Comparison of ENCODE assay signal across 26 cellular contexts in the genomic region with DNA sequence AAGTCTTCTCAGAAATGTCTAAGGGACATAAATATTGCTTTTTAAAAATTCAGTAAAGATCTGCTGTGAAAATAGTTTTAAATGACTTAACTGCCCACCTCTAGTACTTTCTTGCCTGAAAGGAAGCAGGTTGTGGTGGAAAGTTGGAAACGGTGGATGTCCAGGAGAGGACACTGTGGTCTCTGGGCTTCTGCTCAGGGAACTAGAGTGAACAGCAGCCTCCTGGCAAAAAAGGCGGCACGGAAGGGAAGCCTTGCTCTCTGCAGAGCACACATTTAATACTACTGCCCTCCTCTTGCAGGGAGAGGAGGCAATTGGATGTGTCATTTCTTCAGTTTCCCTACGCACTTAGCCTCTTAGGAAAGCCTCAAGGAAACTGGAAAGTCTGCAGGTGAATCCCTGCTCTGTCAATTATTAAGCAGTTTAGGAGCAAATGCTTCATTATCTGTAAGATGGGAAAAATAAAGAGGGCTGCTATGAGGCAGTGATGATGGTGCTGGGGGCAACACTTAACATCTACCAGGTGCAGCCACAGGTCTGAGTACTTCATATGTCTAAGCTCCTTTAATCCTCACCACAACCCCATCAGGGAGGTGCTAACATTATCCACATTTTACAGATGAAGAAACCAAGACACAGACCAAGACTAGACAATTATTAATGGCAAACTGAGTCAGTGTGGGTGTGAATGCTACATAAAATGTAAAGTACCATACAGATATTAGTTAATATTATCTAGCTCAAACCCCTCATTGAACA.
DNase-seq lines count a peak whose midpoint lies in the region; ATAC-seq and TF ChIP-seq lines count a peak whose summit lies in the region.
"Had no signal": no experiment of that assay in that cellular context is flagged by ENCODE, and none has a peak within 500 bp of the region (broad histone marks: within the 10 kb centered on the region; RNA-seq: fewer than 3 reads in every experiment).

No MANE protein-coding gene starts in this region.

- H3K9ac ChIP-seq in Karpas-422 (ENCODE audit: low read length), result no peak overlapping the region

- peaks cover 3% of the 10 kb centered on the region for H3K36me3 Mint-ChIP-seq in nephron (ENCODE audit: low read depth)
- H3K36me3 Mint-ChIP-seq in stimulated activated effector memory CD8-positive, alpha-beta T cell treated with anti-CD3 and anti-CD28 coated beads, Interleukin-12 subunit alpha, Interleukin-12 subunit beta, amount 100 ng/mL, for 72 hours, result no peaks in the 10 kb centered on the region
- H3K36me3 Mint-ChIP-seq in endothelial cell (ENCODE audit: low read depth, unreplicated experiment), result peaks cover 10% of the 10 kb centered on the region
- H3K36me3 Mint-ChIP-seq: IgD-negative memory B cell, mesothelial cell of epicardium had no signal

- H3K27ac Mint-ChIP-seq in nephron (peak overlapping the region; percentile 48 to 82 (median 54)), endothelial cell (ENCODE audit: unreplicated experiment) (no peak overlapping the region)
- no peak overlapping the region for H3K27ac Mint-ChIP-seq in stimulated activated effector memory CD8-positive, alpha-beta T cell treated with anti-CD3 and anti-CD28 coated beads, Interleukin-12 subunit alpha, Interleukin-12 subunit beta, amount 100 ng/mL, for 72 hours
- H3K27ac Mint-ChIP-seq: activated CD4-positive, alpha-beta memory T cell treated with anti-CD3 and anti-CD28 coated beads, Interleukin-2, amount 10 ng/mL, durations not matched to agents 7 days and 5 days; IgD-negative memory B cell; mesothelial cell of epicardium had no signal

- peak overlapping the region; percentile 50 for H3K27ac ChIP-seq in Karpas-422 (ENCODE audit: low read length)
- H3K27ac ChIP-seq: PC-9, SJCRH30, testis had no signal

- no peak for ATAC-seq in stimulated activated effector memory CD8-positive, alpha-beta T cell treated with anti-CD3 and anti-CD28 coated beads, Interleukin-12 subunit alpha, Interleukin-12 subunit beta, amount 100 ng/mL, for 72 hours
- ATAC-seq: left colon had no signal

- H3K4me1 Mint-ChIP-seq in nephron, result peaks cover 19% of the 10 kb centered on the region
- H3K4me1 Mint-ChIP-seq in stimulated activated effector memory CD8-positive, alpha-beta T cell treated with anti-CD3 and anti-CD28 coated beads, Interleukin-12 subunit alpha, Interleukin-12 subunit beta, amount 100 ng/mL, for 72 hours, result peaks cover 24% of the 10 kb centered on the region
- H3K4me1 Mint-ChIP-seq in endothelial cell (ENCODE audit: unreplicated experiment), result peaks cover 36% of the 10 kb centered on the region

- DNase-seq in Ammon's horn (ENCODE audit: low spot score), result peak; percentile 45
- no peak for DNase-seq in Karpas-422
- no peak for DNase-seq in fibroblast of the aortic adventitia (ENCODE audit: low read depth)
- DNase-seq in NCI-H2081 (lab: John Stamatoyannopoulos, UW), result no peak
- no peak for DNase-seq in stimulated activated effector memory CD8-positive, alpha-beta T cell treated with anti-CD3 and anti-CD28 coated beads, Interleukin-12 subunit alpha, Interleukin-12 subunit beta, amount 100 ng/mL, for 72 hours (ENCODE audit: low spot score in 2 of 2)
- DNase-seq in NCI-H345 treated with DMSO at 0.1 percent for 48 hours (lab: John Stamatoyannopoulos, UW; ENCODE audit: unreplicated experiment), result no peak
- DNase-seq in endothelial cell (ENCODE audit: low spot score), result no peak
- DNase-seq: ACHN; activated CD4-positive, alpha-beta memory T cell treated with anti-CD3 and anti-CD28 coated beads, Interleukin-2, amount 10 ng/mL, durations not matched to agents 7 days and 5 days; activated CD4-positive, CD25-positive, alpha-beta regulatory T cell; dorsolateral prefrontal cortex; GDM1; GOT3; left colon; MG63; NCI-H187; NCI-H226; PC-9; SJCRH30; testis had no signal

- peaks cover 5% of the 10 kb centered on the region for H3K27me3 Mint-ChIP-seq in nephron (ENCODE audit: low read depth)
- H3K27me3 Mint-ChIP-seq in endothelial cell (ENCODE audit: unreplicated experiment), result peaks cover 8% of the 10 kb centered on the region
- H3K27me3 Mint-ChIP-seq: IgD-negative memory B cell had no signal

- H3K4me2 ChIP-seq in Karpas-422 (ENCODE audit: low read depth, low read length, poor library complexity, severe bottlenecking), result no peak overlapping the region
- H3K4me2 ChIP-seq: PC-9 had no signal

- TF ChIP-seq CTCF in fibroblast of the aortic adventitia (IDR thresholded peaks at IDR 0.05; ENCODE audit: insufficient read depth, low read length) (peak; percentile 20), nephron (IDR thresholded peaks at IDR 0.05; ENCODE audit: unreplicated experiment in 3 of 3) (no peak), endothelial cell (IDR thresholded peaks at IDR 0.05; ENCODE audit: unreplicated experiment) (no peak)

- no peaks in the 10 kb centered on the region for H3K9me2 ChIP-seq in Karpas-422 (replicated peaks; ENCODE audit: insufficient read depth, low read length)

- H3K4me3 ChIP-seq in Karpas-422 (ENCODE audit: low read length) (no peak overlapping the region), fibroblast of the aortic adventitia (ENCODE audit: low read depth, low read length) (no peak overlapping the region)
- H3K4me3 ChIP-seq: adrenal gland, breast epithelium, dorsolateral prefrontal cortex, MG63, PC-9, SJCRH30, testis had no signal

- H3K36me3 ChIP-seq in Karpas-422 (ENCODE audit: insufficient read depth, low read length), result peaks cover 23% of the 10 kb centered on the region
- H3K36me3 ChIP-seq: adrenal gland, breast epithelium, MG63 had no signal

- no peaks in the 10 kb centered on the region for H3K27me3 ChIP-seq in Karpas-422 (ENCODE audit: low read length)
- H3K27me3 ChIP-seq: adrenal gland, breast epithelium, dorsolateral prefrontal cortex, MG63, SJCRH30, testis had no signal

- no peaks in the 10 kb centered on the region for H4K20me1 ChIP-seq in Karpas-422 (ENCODE audit: insufficient read depth, low read depth, low read length)

- H3K9me3 Mint-ChIP-seq in nephron (no peaks in the 10 kb centered on the region), endothelial cell (ENCODE audit: unreplicated experiment) (no peaks in the 10 kb centered on the region)
- H3K9me3 Mint-ChIP-seq in stimulated activated effector memory CD8-positive, alpha-beta T cell treated with anti-CD3 and anti-CD28 coated beads, Interleukin-12 subunit alpha, Interleukin-12 subunit beta, amount 100 ng/mL, for 72 hours, result no peaks in the 10 kb centered on the region
- H3K9me3 Mint-ChIP-seq: activated CD4-positive, alpha-beta memory T cell treated with anti-CD3 and anti-CD28 coated beads, Interleukin-2, amount 10 ng/mL, durations not matched to agents 7 days and 5 days; CD14-positive monocyte; IgD-negative memory B cell; mesothelial cell of epicardium had no signal

- no peak overlapping the region for H2AFZ ChIP-seq in Karpas-422 (ENCODE audit: low read length)
- H2AFZ ChIP-seq: PC-9 had no signal

- peaks cover 4% of the 10 kb centered on the region; the same call in 1 of the 2 replicates for H3K4me1 ChIP-seq in Karpas-422 (ENCODE audit: low read length)
- H3K4me1 ChIP-seq: breast epithelium, SJCRH30, testis had no signal

- H3K9me3 ChIP-seq in Karpas-422 (ENCODE audit: low read length), result no peaks in the 10 kb centered on the region
- H3K9me3 ChIP-seq: adrenal gland, breast epithelium, MG63, SJCRH30, testis had no signal

- H3K4me3 Mint-ChIP-seq in nephron, result no peak overlapping the region
- H3K4me3 Mint-ChIP-seq in stimulated activated effector memory CD8-positive, alpha-beta T cell treated with anti-CD3 and anti-CD28 coated beads, Interleukin-12 subunit alpha, Interleukin-12 subunit beta, amount 100 ng/mL, for 72 hours, result no peak overlapping the region
- no peak overlapping the region for H3K4me3 Mint-ChIP-seq in endothelial cell (ENCODE audit: unreplicated experiment)
- H3K4me3 Mint-ChIP-seq: activated CD4-positive, alpha-beta memory T cell treated with anti-CD3 and anti-CD28 coated beads, Interleukin-2, amount 10 ng/mL, durations not matched to agents 7 days and 5 days; IgD-negative memory B cell; mesothelial cell of epicardium had no signal

- H3K79me2 ChIP-seq in Karpas-422 (ENCODE audit: low read length), result no peaks in the 10 kb centered on the region

Comparison
In these comparisons a context has a peak if more than half of its experiments do, and no peak if none do; other contexts are left out.
1. H3K27ac Mint-ChIP-seq: peak in nephron (3 of 3); none in stimulated activated effector memory CD8-positive, alpha-beta T cell treated with anti-CD3 and anti-CD28 coated beads, Interleukin-12 subunit alpha, Interleukin-12 subunit beta, amount 100 ng/mL, for 72 hours (single experiment) and endothelial cell (single experiment).